In genomic region chr22:45972091-45972867, GRCh38 we compare ENCODE assay signal across 15 cellular contexts. TPM values are rescaled to one million over a fixed set of nuclear protein-coding genes. Genes with fewer than 3 reads are reported as not detected.
DNase-seq lines count a peak whose midpoint lies in the region; ATAC-seq and TF ChIP-seq lines count a peak whose summit lies in the region.
"Had no signal": no experiment of that assay in that cellular context is flagged by ENCODE, and none has a peak within 500 bp of the region (broad histone marks: within the 10 kb centered on the region; RNA-seq: fewer than 3 reads in every experiment).

No MANE protein-coding gene starts in this region.

- no TSS peak for BruUV-seq in IMR-90 (replicated peaks; lab: Mats Ljungman, UMichigan)

- H2AK5ac ChIP-seq in IMR-90 (ENCODE audit: low read depth, low read length): no peak overlapping the region

- H2BK15ac ChIP-seq in IMR-90 (ENCODE audit: low read depth, low read length): no peak overlapping the region

- in situ Hi-C loops in IMR-90 (cut with MboI; ENCODE audit: low sequenced_read_pairs): no loop called here

- intact Hi-C loops in IMR-90 (cut with micrococcal nuclease) (no loop called here), adrenal gland (cut with DNase I) (loop anchor here in 1 of 2 donors (5.0 kb wide), 1 partner anchor 105 kb away; no protein-coding TSS in a partner anchor)

- TF ChIP-seq RAD21 in IMR-90 (IDR thresholded peaks at IDR 0.05; ENCODE audit: low read length): no peak

- peak overlapping the region; percentile 87 for H2AFZ ChIP-seq in IMR-90 (replicated peaks; ENCODE audit: low read length, poor library complexity)
- H2AFZ ChIP-seq in neural progenitor cell (replicated peaks): peak overlapping the region; percentile 70

- H3K9me3 ChIP-seq in IMR-90 (ENCODE audit: control insufficient read depth, insufficient read depth, low read length) (no peaks in the 10 kb centered on the region), endodermal cell (ENCODE audit: control insufficient read depth, low read length) (no peaks in the 10 kb centered on the region), neural progenitor cell (ENCODE audit: low read depth) (no peaks in the 10 kb centered on the region), adrenal gland (replicated peaks in 1 of 3) (no peaks in the 10 kb centered on the region)

- no peak overlapping the region for H2BK20ac ChIP-seq in IMR-90 (ENCODE audit: low read depth, low read length)

- ATAC-seq in IMR-90 (ENCODE audit: low read depth) (no peak), GM19351 (IDR thresholded peaks at IDR 0.05; ENCODE audit: unreplicated experiment) (no peak)
- ATAC-seq: activated T-cell treated with anti-CD3 and anti-CD28 coated beads, Interleukin-2, amount 50 U/mL, for 4 hours; effector memory CD8-positive, alpha-beta T cell had no signal

- no peak overlapping the region for H2AK9ac ChIP-seq in IMR-90 (replicated peaks; ENCODE audit: low read depth, low read length, poor library complexity)

- H3K56ac ChIP-seq in IMR-90 (ENCODE audit: extremely low read depth, insufficient read depth, low read length): no peak overlapping the region

- H4K91ac ChIP-seq in IMR-90 (ENCODE audit: insufficient read depth, low read depth, low read length): no peak overlapping the region

- no peak overlapping the region for H4K5ac ChIP-seq in IMR-90 (ENCODE audit: low read depth, low read length)

- H3K23ac ChIP-seq in IMR-90 (ENCODE audit: low read depth, low read length): no peak overlapping the region

- H4K20me1 ChIP-seq in IMR-90 (ENCODE audit: insufficient read depth, low read length): peaks cover 15% of the 10 kb centered on the region
- H4K20me1 ChIP-seq in neural progenitor cell (ENCODE audit: low read depth): peaks cover 41% of the 10 kb centered on the region

- peaks cover 10% of the 10 kb centered on the region for H3K9me1 ChIP-seq in IMR-90 (ENCODE audit: insufficient read depth, low read length)

- no peak overlapping the region for H2BK120ac ChIP-seq in IMR-90 (ENCODE audit: low read depth, low read length)

- no peaks in the 10 kb centered on the region for H3K79me2 ChIP-seq in neural progenitor cell (ENCODE audit: low read depth)

- H3K27me3 Mint-ChIP-seq in endodermal cell (ENCODE audit: insufficient read depth) (peaks cover 72% of the 10 kb centered on the region), neural progenitor cell (ENCODE audit: insufficient read depth, low read depth) (peaks cover 26% of the 10 kb centered on the region)

- TF ChIP-seq CTCF in IMR-90 (conservative IDR thresholded peaks at IDR 0.05; ENCODE audit: low read depth, low read length) (no peak), endodermal cell (conservative IDR thresholded peaks at IDR 0.05) (peak; percentile 48), neural progenitor cell (IDR thresholded peaks at IDR 0.05) (no peak), adrenal gland (IDR thresholded peaks at IDR 0.05) (no peak)

- no peak overlapping the region for H3K4me2 ChIP-seq in IMR-90 (ENCODE audit: low read depth, low read length)
- peak overlapping the region; percentile 77 for H3K4me2 ChIP-seq in neural progenitor cell

- no peak overlapping the region for H3K4ac ChIP-seq in IMR-90 (ENCODE audit: low read depth, low read length)

- no peak for TF ChIP-seq POLR2A in IMR-90 (IDR thresholded peaks at IDR 0.05; ENCODE audit: low read depth, low read length)
- TF ChIP-seq POLR2A in adrenal gland (IDR thresholded peaks at IDR 0.05): no peak

- H2BK5ac ChIP-seq in IMR-90 (ENCODE audit: low read depth, low read length, poor library complexity, severe bottlenecking): no peak overlapping the region

- CTCF ChIA-PET in IMR-90 (lab: Yijun Ruan, JAX): no interaction called here

- H3K9me3 Mint-ChIP-seq in endodermal cell (peaks cover 1% of the 10 kb centered on the region), neural progenitor cell (no peaks in the 10 kb centered on the region)
- H3K9me3 Mint-ChIP-seq: activated T-cell treated with anti-CD3 and anti-CD28 coated beads, Interleukin-2, amount 50 U/mL, for 4 hours; effector memory CD8-positive, alpha-beta T cell; memory B cell; T-helper 1 cell treated with Interleukin-12 subunit alpha and Interleukin-12 subunit beta and Interleukin-4 antibody, amounts not matched to agents 30 μg/mL and 1 μg/mL, for 36 hours had no signal

- H4K8ac ChIP-seq in IMR-90 (ENCODE audit: low read depth in 2 of 2, low read length in 2 of 2): no peak overlapping the region

- H3K9ac ChIP-seq in IMR-90 (ENCODE audit: low read depth, low read length) (no peak overlapping the region), endodermal cell (ENCODE audit: extremely low read depth, low read length, poor library complexity, severe bottlenecking) (no peak overlapping the region), neural progenitor cell (no peak overlapping the region)

- DNase-seq in AG08395 (ENCODE audit: low spot score): peak; percentile 32
- DNase-seq in IMR-90: no peak
- DNase-seq in endodermal cell: peak; percentile 65
- peak; percentile 59 for DNase-seq in neural progenitor cell (ENCODE audit: low spot score)
- no peak for DNase-seq in adrenal gland
- DNase-seq in cerebellum (ENCODE audit: low spot score): no peak
- DNase-seq in NCI-H1694 treated with DMSO at 0.1 percent for 48 hours (lab: John Stamatoyannopoulos, UW): no peak
- DNase-seq: activated CD4-positive, alpha-beta T cell treated with anti-CD3 and anti-CD28 coated beads for 48 hours; activated T-cell treated with anti-CD3 and anti-CD28 coated beads, Interleukin-2, amount 50 U/mL, for 4 hours; effector memory CD8-positive, alpha-beta T cell; OCI-M1 had no signal

- no peak overlapping the region for H3K27ac ChIP-seq in IMR-90 (ENCODE audit: insufficient read depth, low read length)
- H3K27ac ChIP-seq in endodermal cell (ENCODE audit: low read depth, low read length): no peak overlapping the region
- no peak overlapping the region for H3K27ac ChIP-seq in neural progenitor cell
- no peak overlapping the region for H3K27ac ChIP-seq in adrenal gland

- H3K14ac ChIP-seq in IMR-90 (replicated peaks; ENCODE audit: low read depth, low read length): no peak overlapping the region

- H3K27ac Mint-ChIP-seq in endodermal cell (no peak overlapping the region), neural progenitor cell (no peak overlapping the region)
- H3K27ac Mint-ChIP-seq: effector memory CD8-positive, alpha-beta T cell; memory B cell; T-helper 1 cell treated with Interleukin-12 subunit alpha and Interleukin-12 subunit beta and Interleukin-4 antibody, amounts not matched to agents 30 μg/mL and 1 μg/mL, for 36 hours had no signal

- 0 out of 4 replicates have a peak, but pooled peaks cover 0 to 5% of the 10 kb centered on the region in 2 experiments for H3K79me1 ChIP-seq in IMR-90 (ENCODE audit: low read depth in 1 of 2, low read length in 2 of 2)

- H3K4me1 ChIP-seq in IMR-90 (ENCODE audit: control insufficient read depth, insufficient read depth, low read length) (peaks cover 26% of the 10 kb centered on the region), endodermal cell (ENCODE audit: control insufficient read depth, insufficient read depth, low read length) (no peaks in the 10 kb centered on the region), neural progenitor cell (peaks cover 37% of the 10 kb centered on the region), adrenal gland (replicated peaks in 1 of 2) (peaks cover 12 to 15% of the 10 kb centered on the region in 2 donors)

- H3K4me3 ChIP-seq in IMR-90 (ENCODE audit: insufficient read depth, low read depth, low read length): no peak overlapping the region
- no peak overlapping the region for H3K4me3 ChIP-seq in endodermal cell (ENCODE audit: low read length)
- peak overlapping the region; percentile 40 for H3K4me3 ChIP-seq in neural progenitor cell
- H3K4me3 ChIP-seq in adrenal gland: no peak overlapping the region

- 23% methylated on average over 31 of the region's 82 CpGs; no CpG with 5 or more reads in 1 of the 2 experiments for WGBS in IMR-90 (ENCODE audit: extremely low coverage in 2 of 2, insufficient read length in 1 of 2), 2 experiments
- 12 to 15% methylated on average over 44 to 82 of the region's 82 CpGs for WGBS in endodermal cell (ENCODE audit: insufficient coverage in 1 of 2, insufficient read length in 1 of 2), 2 experiments
- 10 to 33% (median 17%) methylated on average over 14 to 82 of the region's 82 CpGs for whole genome bisulfite sequencing in adrenal gland, 4 donors

- peaks cover 62% of the 10 kb centered on the region for H3K27me3 ChIP-seq in IMR-90 (ENCODE audit: control insufficient read depth, insufficient read depth, low read length)
- peaks cover 78% of the 10 kb centered on the region for H3K27me3 ChIP-seq in endodermal cell (ENCODE audit: control insufficient read depth, insufficient read depth, low read length, poor library complexity, severe bottlenecking)
- H3K27me3 ChIP-seq in neural progenitor cell: peaks cover 82% of the 10 kb centered on the region
- H3K27me3 ChIP-seq in adrenal gland: peaks cover 79% of the 10 kb centered on the region

- H3K36me3 Mint-ChIP-seq in endodermal cell (ENCODE audit: low read depth): no peaks in the 10 kb centered on the region
- H3K36me3 Mint-ChIP-seq in neural progenitor cell: peaks cover 2% of the 10 kb centered on the region
- H3K36me3 Mint-ChIP-seq: memory B cell had no signal

- H3K18ac ChIP-seq in IMR-90 (ENCODE audit: low read depth, low read length): no peak overlapping the region

- peaks cover 6% of the 10 kb centered on the region for H3K4me1 Mint-ChIP-seq in endodermal cell
- peaks cover 48% of the 10 kb centered on the region for H3K4me1 Mint-ChIP-seq in neural progenitor cell

- H3K4me3 Mint-ChIP-seq in endodermal cell (no peak overlapping the region), neural progenitor cell (peak overlapping the region; percentile 69)
- H3K4me3 Mint-ChIP-seq: activated T-cell treated with anti-CD3 and anti-CD28 coated beads, Interleukin-2, amount 50 U/mL, for 4 hours; effector memory CD8-positive, alpha-beta T cell; memory B cell; T-helper 1 cell treated with Interleukin-12 subunit alpha and Interleukin-12 subunit beta and Interleukin-4 antibody, amounts not matched to agents 30 μg/mL and 1 μg/mL, for 36 hours had no signal

- peaks cover 55% of the 10 kb centered on the region for H3F3A ChIP-seq in neural progenitor cell (ENCODE audit: low read depth)

- POLR2A ChIA-PET in IMR-90 (lab: Charles Lee; ENCODE audit: unreplicated experiment): no interaction called here

- dilution Hi-C loops in IMR-90 (cut with HindIII; ENCODE audit: low sequenced_read_pairs, unreplicated experiment): no loop called here

- H3K36me3 ChIP-seq in IMR-90 (ENCODE audit: control insufficient read depth, insufficient read depth, low read length) (no peaks in the 10 kb centered on the region), endodermal cell (ENCODE audit: control insufficient read depth, insufficient read depth, low read length) (no peaks in the 10 kb centered on the region), neural progenitor cell (no peaks in the 10 kb centered on the region), adrenal gland (replicated peaks in 1 of 2) (no peaks in the 10 kb centered on the region)

RNA-seq across cellular contexts. Expression of gene WNT7B, which starts 4.7 kb away (rescaled TPM):
- total RNA-seq in IMR-90 (2012; rRNA removed) (under 0.01 TPM in 2 replicates), endodermal cell (not detected), neural progenitor cell (ENCODE audit: low replicate concordance) (1.8 and 3.5 TPM in 2 replicates), adrenal gland (under 1 TPM in 3 of 8 donors, not detected in 5; 0.07 to 0.24 (median 0.13) TPM), cerebellum (39.7 TPM)
- polyA plus RNA-seq in IMR-90 (2012; rRNA removed) (0.15 and 0.16 TPM in 2 replicates), adrenal gland (under 1 TPM in 1 of 3 donors, not detected in 2; 0.16 TPM)
- polyA plus RNA-seq in IMR-90 (2012; cell fraction: cytosol; rRNA removed): 0.21 and 0.23 TPM in 2 replicates
- 0.10 and 0.15 TPM in 2 replicates for polyA plus RNA-seq in IMR-90 (2012; cell fraction: nucleus; rRNA removed; ENCODE audit: low replicate concordance)
- polyA plus RNA-seq in endodermal cell (2013, experiment 1 of 2): 15.0 TPM
- 12.3 TPM for polyA plus RNA-seq in endodermal cell (2013, experiment 2 of 2)
- polyA plus RNA-seq: BJ had no signal

Comparison
In these comparisons a context has a peak if more than half of its experiments do, and no peak if none do; other contexts are left out.
1. DNase-seq: peak in AG08395 (single experiment), endodermal cell (single experiment) and neural progenitor cell (single experiment); none in IMR-90 (single experiment), adrenal gland (0 of 7), cerebellum (single experiment) and NCI-H1694 treated with DMSO at 0.1 percent for 48 hours (single experiment).